8 cellular contexts compared by ENCODE assay signal in the genomic region with DNA sequence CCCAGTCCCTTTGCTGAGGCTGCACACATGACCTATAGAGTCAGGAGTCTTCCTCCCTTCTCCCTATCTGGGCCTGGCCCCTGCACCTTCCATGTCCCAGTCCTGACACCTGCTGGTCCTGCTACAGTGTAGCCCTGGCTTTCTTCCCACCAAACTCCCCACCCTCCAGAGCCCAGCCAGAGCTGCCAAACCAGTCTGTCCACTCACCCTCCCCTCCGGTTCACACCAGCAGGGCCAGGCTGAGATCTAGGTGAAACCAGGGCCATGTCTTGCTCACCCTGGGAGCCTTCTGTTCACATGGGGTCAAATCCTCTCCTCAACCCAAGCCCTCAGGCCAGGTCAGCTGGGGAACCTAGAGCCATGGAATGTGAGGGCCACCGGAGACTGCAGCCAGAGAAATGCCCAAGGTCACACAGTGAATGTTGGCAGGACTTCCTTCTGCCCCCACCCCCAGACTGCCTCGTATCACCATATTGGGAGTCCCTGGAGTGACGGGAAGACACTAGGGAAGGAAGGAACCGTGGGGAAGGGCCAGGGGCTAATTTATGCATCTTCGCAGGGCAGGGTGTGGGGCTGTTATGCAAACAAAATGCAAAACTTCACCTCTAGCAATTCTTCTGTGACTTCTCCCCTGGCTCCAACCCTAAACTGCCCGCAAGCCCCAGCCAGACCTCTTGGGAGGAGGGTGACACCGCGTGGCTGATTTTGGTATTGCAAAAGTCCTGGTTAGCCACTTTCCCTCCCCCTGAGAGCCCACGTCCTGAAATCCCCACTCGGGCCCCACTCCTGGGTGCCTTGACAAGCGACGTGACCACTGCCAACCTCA. TPM values are rescaled to one million over a fixed set of nuclear protein-coding genes. Genes with fewer than 3 reads are reported as not detected.
DNase-seq lines count a peak whose midpoint lies in the region; ATAC-seq and TF ChIP-seq lines count a peak whose summit lies in the region.

No MANE protein-coding gene starts in this region.

- peak overlapping the region; percentile 24; the same call in 1 of the 2 replicates for H3K9ac ChIP-seq in HCT116 (ENCODE audit: low read length)

- ATAC-seq in HCT116: peak; percentile 91

- H3K27me3 ChIP-seq in HCT116 (ENCODE audit: insufficient read depth, low read length): no peaks in the 10 kb centered on the region

- H3K9me3 ChIP-seq in HCT116 (ENCODE audit: control insufficient read depth in 1 of 2, insufficient read depth in 1 of 2, low read depth in 1 of 2, low read length in 2 of 2) (no peaks in the 10 kb centered on the region), mesodermal cell (ENCODE audit: control insufficient read depth, low read length) (no peaks in the 10 kb centered on the region)

- BruUV-seq in HCT116 (replicated peaks; lab: Mats Ljungman, UMichigan): no TSS peak

- peak overlapping the region; percentile 78 for H3K4me2 ChIP-seq in HCT116 (ENCODE audit: low read length)

- CTCF ChIA-PET in HCT116 (lab: Charles Lee): interaction anchor here (1.3 to 1.8 kb wide), 3 partner anchors 101 to 202 kb away, joined by 6 to 26 read pairs (median 6); no protein-coding TSS in a partner anchor

- peak overlapping the region; percentile 21; the same call in 1 of the 2 replicates for H3K27ac ChIP-seq in HCT116 (ENCODE audit: low read depth, low read length)
- H3K27ac ChIP-seq in mesodermal cell (ENCODE audit: low read depth, low read length, severe bottlenecking): peak overlapping the region; percentile 23

- WGBS in mesodermal cell (ENCODE audit: insufficient coverage in 2 of 2), 2 experiments: 20 to 29% methylated on average over 2 to 6 of the region's 13 CpGs

- POLR2A ChIA-PET in HCT116 (lab: Charles Lee): interaction anchor here (1.0 kb wide), 1 partner anchor 202 kb away, joined by 4 read pairs; no protein-coding TSS in a partner anchor

- intact Hi-C loops in HCT116 (cut with micrococcal nuclease): loop anchor here (1.0 to 5.0 kb wide), 5 partner anchors 40 to 203 kb away; no protein-coding TSS in a partner anchor

- no peaks in the 10 kb centered on the region for H3K79me2 ChIP-seq in HCT116 (ENCODE audit: insufficient read depth, low read length)

- no peak overlapping the region for H2AFZ ChIP-seq in HCT116 (ENCODE audit: low read depth, low read length, poor library complexity, severe bottlenecking)

- TF ChIP-seq POLR2A in HCT116 (IDR thresholded peaks at IDR 0.05; ENCODE audit: borderline replicate concordance, extremely low read depth, insufficient read depth, insufficient read length): no peak

- TF ChIP-seq RAD21 in HCT116 (IDR thresholded peaks at IDR 0.05; ENCODE audit: low read depth): peak; percentile 89

- DNase-seq in COR-L47 (lab: John Stamatoyannopoulos, UW) (peak; percentile 60), HCT116 (ENCODE audit: low read depth, low spot score) (peak; percentile 78), NCI-H526 (lab: John Stamatoyannopoulos, UW) (peak; percentile 94 to 97), epithelial cell of esophagus (ENCODE audit: low read depth) (peak; percentile 85), OCI-M2 (lab: John Stamatoyannopoulos, UW; ENCODE audit: unreplicated experiment) (no peak)
- DNase-seq in activated CD8-positive, alpha-beta memory T cell treated with anti-CD3 and anti-CD28 coated beads for 4 hours (ENCODE audit: low read depth in 2 of 2): peak; percentile 10 to 36
- DNase-seq in stimulated activated CD8-positive, alpha-beta memory T cell treated with anti-CD3 and anti-CD28 coated beads, Interleukin-2, amount 100 ng/mL, for 48 hours (ENCODE audit: low read depth in 2 of 2): peak; percentile 52 to 75

- H3K4me1 ChIP-seq in HCT116 (ENCODE audit: control insufficient read depth in 1 of 2, insufficient read depth in 2 of 2, low read length in 2 of 2): peaks cover 10 to 17% of the 10 kb centered on the region in 2 experiments
- H3K4me1 ChIP-seq in mesodermal cell (ENCODE audit: control insufficient read depth, insufficient read depth, low read length, poor library complexity, severe bottlenecking): peaks cover 12% of the 10 kb centered on the region

- TF ChIP-seq CTCF in HCT116 (IDR thresholded peaks at IDR 0.05 in 2 of 3, conservative IDR thresholded peaks at IDR 0.05 in 1 of 3; ENCODE audit: borderline replicate concordance in 1 of 3, insufficient read depth in 1 of 3, low read depth in 2 of 3, low read length in 2 of 3): peak; percentile 79 to 85 (median 84)
- TF ChIP-seq CTCF in epithelial cell of esophagus (IDR thresholded peaks at IDR 0.05; ENCODE audit: insufficient read depth, low read depth, low read length, missing control alignments): peak; percentile 85

- H3K36me3 ChIP-seq in HCT116 (ENCODE audit: control insufficient read depth in 1 of 2, insufficient read depth in 2 of 2, low read length in 2 of 2): no peaks in the 10 kb centered on the region
- peaks cover 15% of the 10 kb centered on the region for H3K36me3 ChIP-seq in mesodermal cell (ENCODE audit: control insufficient read depth, insufficient read depth, low read length)

- RAD21 ChIA-PET in HCT116 (lab: Charles Lee; ENCODE audit: low non-redundant PET in 1 of 2, low total read pairs in 2 of 2, uncharacterized antibody in 2 of 2, unreplicated experiment in 2 of 2): interaction anchor here in 1 of 2 experiments (1.0 to 1.3 kb wide), 2 partner anchors 102 to 203 kb away, joined by 4 to 5 read pairs; no protein-coding TSS in a partner anchor

- no peaks in the 10 kb centered on the region for H4K20me1 ChIP-seq in HCT116 (ENCODE audit: insufficient read depth)

- H3K4me3 ChIP-seq in HCT116 (replicated peaks in 1 of 2; ENCODE audit: low read depth in 1 of 2, low read length in 2 of 2): peak overlapping the region; percentile 6 to 46
- no peak overlapping the region for H3K4me3 ChIP-seq in epithelial cell of esophagus (ENCODE audit: low read length)
- H3K4me3 ChIP-seq in mesodermal cell (ENCODE audit: extremely low read depth, insufficient read depth, low read length, poor library complexity, severe bottlenecking): no peak overlapping the region

- no peaks in the 10 kb centered on the region for H3K9me2 ChIP-seq in HCT116 (ENCODE audit: insufficient read depth)

TF ChIP-seq in HCT116, 20 proteins besides CTCF, POLR2A, EP300 and RAD21 (continues in another document):
- no peak for TF ChIP-seq EZH2 (IDR thresholded peaks at IDR 0.05)
- no peak for TF ChIP-seq CEBPB (IDR thresholded peaks at IDR 0.05; ENCODE audit: low read depth)
- TF ChIP-seq, protein P1, sequence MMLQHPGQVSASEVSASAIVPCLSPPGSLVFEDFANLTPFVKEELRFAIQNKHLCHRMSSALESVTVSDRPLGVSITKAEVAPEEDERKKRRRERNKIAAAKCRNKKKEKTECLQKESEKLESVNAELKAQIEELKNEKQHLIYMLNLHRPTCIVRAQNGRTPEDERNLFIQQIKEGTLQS (IDR thresholded peaks at IDR 0.05): no peak
- peak; percentile 24 for TF ChIP-seq YY1 (IDR thresholded peaks at IDR 0.05; ENCODE audit: extremely low read depth, insufficient replicate concordance, low read depth, low read length)
- no peak for TF ChIP-seq TCF7L2 (IDR thresholded peaks at IDR 0.05; ENCODE audit: borderline replicate concordance, extremely low read depth, insufficient read depth, insufficient read length)
- no peak for TF ChIP-seq EGR1 (IDR thresholded peaks at IDR 0.05; ENCODE audit: low read depth)
- no peak for TF ChIP-seq SIN3A (IDR thresholded peaks at IDR 0.05; ENCODE audit: low read depth)
- TF ChIP-seq SP1 (IDR thresholded peaks at IDR 0.05; ENCODE audit: low read depth): peak; percentile 88
- TF ChIP-seq, protein P2, sequence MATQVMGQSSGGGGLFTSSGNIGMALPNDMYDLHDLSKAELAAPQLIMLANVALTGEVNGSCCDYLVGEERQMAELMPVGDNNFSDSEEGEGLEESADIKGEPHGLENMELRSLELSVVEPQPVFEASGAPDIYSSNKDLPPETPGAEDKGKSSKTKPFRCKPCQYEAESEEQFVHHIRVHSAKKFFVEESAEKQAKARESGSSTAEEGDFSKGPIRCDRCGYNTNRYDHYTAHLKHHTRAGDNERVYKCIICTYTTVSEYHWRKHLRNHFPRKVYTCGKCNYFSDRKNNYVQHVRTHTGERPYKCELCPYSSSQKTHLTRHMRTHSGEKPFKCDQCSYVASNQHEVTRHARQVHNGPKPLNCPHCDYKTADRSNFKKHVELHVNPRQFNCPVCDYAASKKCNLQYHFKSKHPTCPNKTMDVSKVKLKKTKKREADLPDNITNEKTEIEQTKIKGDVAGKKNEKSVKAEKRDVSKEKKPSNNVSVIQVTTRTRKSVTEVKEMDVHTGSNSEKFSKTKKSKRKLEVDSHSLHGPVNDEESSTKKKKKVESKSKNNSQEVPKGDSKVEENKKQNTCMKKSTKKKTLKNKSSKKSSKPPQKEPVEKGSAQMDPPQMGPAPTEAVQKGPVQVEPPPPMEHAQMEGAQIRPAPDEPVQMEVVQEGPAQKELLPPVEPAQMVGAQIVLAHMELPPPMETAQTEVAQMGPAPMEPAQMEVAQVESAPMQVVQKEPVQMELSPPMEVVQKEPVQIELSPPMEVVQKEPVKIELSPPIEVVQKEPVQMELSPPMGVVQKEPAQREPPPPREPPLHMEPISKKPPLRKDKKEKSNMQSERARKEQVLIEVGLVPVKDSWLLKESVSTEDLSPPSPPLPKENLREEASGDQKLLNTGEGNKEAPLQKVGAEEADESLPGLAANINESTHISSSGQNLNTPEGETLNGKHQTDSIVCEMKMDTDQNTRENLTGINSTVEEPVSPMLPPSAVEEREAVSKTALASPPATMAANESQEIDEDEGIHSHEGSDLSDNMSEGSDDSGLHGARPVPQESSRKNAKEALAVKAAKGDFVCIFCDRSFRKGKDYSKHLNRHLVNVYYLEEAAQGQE (IDR thresholded peaks at IDR 0.05; ENCODE audit: low read depth): no peak
- TF ChIP-seq, protein P3, sequence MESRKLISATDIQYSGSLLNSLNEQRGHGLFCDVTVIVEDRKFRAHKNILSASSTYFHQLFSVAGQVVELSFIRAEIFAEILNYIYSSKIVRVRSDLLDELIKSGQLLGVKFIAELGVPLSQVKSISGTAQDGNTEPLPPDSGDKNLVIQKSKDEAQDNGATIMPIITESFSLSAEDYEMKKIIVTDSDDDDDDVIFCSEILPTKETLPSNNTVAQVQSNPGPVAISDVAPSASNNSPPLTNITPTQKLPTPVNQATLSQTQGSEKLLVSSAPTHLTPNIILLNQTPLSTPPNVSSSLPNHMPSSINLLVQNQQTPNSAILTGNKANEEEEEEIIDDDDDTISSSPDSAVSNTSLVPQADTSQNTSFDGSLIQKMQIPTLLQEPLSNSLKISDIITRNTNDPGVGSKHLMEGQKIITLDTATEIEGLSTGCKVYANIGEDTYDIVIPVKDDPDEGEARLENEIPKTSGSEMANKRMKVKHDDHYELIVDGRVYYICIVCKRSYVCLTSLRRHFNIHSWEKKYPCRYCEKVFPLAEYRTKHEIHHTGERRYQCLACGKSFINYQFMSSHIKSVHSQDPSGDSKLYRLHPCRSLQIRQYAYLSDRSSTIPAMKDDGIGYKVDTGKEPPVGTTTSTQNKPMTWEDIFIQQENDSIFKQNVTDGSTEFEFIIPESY (IDR thresholded peaks at IDR 0.05; ENCODE audit: extremely low read depth, insufficient replicate concordance, low read length): no peak
- TF ChIP-seq EZH2phosphoT487 (IDR thresholded peaks at IDR 0.05; ENCODE audit: borderline replicate concordance): no peak

RNA-seq across cellular contexts. Expression of a gene that starts 14.6 kb away (rescaled TPM):
- 6.2 TPM for total RNA-seq in HCT116 (2021; ENCODE audit: unreplicated experiment)
- 2.4 TPM in 2 replicates for polyA plus RNA-seq in HCT116 (2012)
- polyA plus RNA-seq in mesodermal cell (2013, experiment 1 of 2): 26.9 TPM
- 24.8 TPM for polyA plus RNA-seq in mesodermal cell (2013, experiment 2 of 2)

Comparison
In these comparisons a context has a peak if more than half of its experiments do, and no peak if none do; other contexts are left out.
1. H3K4me3 ChIP-seq: peak in HCT116 (2 of 2); none in epithelial cell of esophagus (single experiment) and mesodermal cell (single experiment).